Comparison of ENCODE assay signal across 8 cellular contexts in the genomic region with DNA sequence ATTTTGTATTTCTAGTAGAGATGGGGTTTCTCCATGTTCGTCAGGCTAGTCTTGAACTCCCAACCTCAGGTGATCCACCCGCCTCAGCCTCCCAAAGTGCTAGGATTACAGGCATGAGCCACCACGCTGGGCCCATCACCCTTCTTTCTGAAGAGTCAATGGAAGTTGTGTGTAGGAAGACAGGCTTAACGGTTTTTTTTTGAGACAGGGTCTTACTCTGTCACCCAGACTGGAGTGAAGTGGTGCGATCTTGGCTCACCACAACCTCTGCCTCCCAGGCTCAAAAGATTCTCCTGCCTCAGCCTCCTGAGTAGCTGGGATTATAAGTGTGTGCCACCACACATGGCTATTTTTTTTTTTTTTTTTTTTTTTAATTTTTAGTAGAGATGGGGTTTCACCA. TPM values are rescaled to one million over a fixed set of nuclear protein-coding genes. Genes with fewer than 3 reads are reported as not detected.
A peak's percentile ranks its signal among the peaks of the same experiment; 100 is the strongest.
DNase-seq lines count a peak whose midpoint lies in the region; ATAC-seq, FAIRE-seq and TF ChIP-seq lines count a peak whose summit lies in the region.
"Not testable (repeated sequence)": the region's sequence is repeated elsewhere in the genome, so short reads cannot be mapped to it uniquely, and the experiment has no call there.

No MANE protein-coding gene starts in this region.

- TF ChIP-seq RAD21 in A549 (conservative IDR thresholded peaks at IDR 0.05 in 1 of 2, IDR thresholded peaks at IDR 0.05 in 1 of 2); SK-N-SH (IDR thresholded peaks at IDR 0.05; ENCODE audit: low read length): not testable (repeated sequence)

- H3K79me2 ChIP-seq in SK-N-SH (ENCODE audit: insufficient read depth) = peaks cover 80% of the 10 kb centered on the region
- H3K79me2 ChIP-seq in hepatocyte = peaks cover 71% of the 10 kb centered on the region

- TF ChIP-seq EP300 in A549 (IDR thresholded peaks at IDR 0.05); SK-N-SH (IDR thresholded peaks at IDR 0.05; ENCODE audit: borderline replicate concordance in 1 of 2, low read depth in 1 of 2, low read length in 1 of 2): not testable (repeated sequence)

- H3K9ac ChIP-seq in SK-N-SH = peak overlapping the region; percentile 100
- H3K9ac ChIP-seq in duodenal mucosa (ENCODE audit: low read depth in 1 of 2, low read length in 2 of 2) = peak overlapping the region; percentile 54 to 95

- H3K4me3 Mint-ChIP-seq in activated naive CD8-positive, alpha-beta T cell treated with anti-CD3 and anti-CD28 coated beads for 36 hours = peak overlapping the region; percentile 86
- H3K4me3 Mint-ChIP-seq in naive thymus-derived CD8-positive, alpha-beta T cell = peak overlapping the region in 8 of 10 donors; percentile 57 to 92 (median 86)
- H3K4me3 Mint-ChIP-seq in stimulated activated memory B cell treated with anti-CD40 and anti-IgM and Interleukin-4, amounts not matched to agents 10 μg/mL and 1 μg/mL and 100 μg/mL, for 72 hours = peak overlapping the region; percentile 98

- not testable (repeated sequence) for H3K36me3 Mint-ChIP-seq in activated naive CD8-positive, alpha-beta T cell treated with anti-CD3 and anti-CD28 coated beads for 36 hours; naive thymus-derived CD8-positive, alpha-beta T cell
- peaks cover 36% of the 10 kb centered on the region for H3K36me3 Mint-ChIP-seq in stimulated activated memory B cell treated with anti-CD40 and anti-IgM and Interleukin-4, amounts not matched to agents 10 μg/mL and 1 μg/mL and 100 μg/mL, for 72 hours

- H3K4me1 ChIP-seq in A549 (peaks cover 73% of the 10 kb centered on the region), HAP-1 (peaks cover 16% of the 10 kb centered on the region), SK-N-SH (ENCODE audit: control insufficient read depth in 1 of 2, insufficient read depth in 2 of 2, low read depth in 1 of 2, low read length in 1 of 2) (peaks cover 49 to 57% of the 10 kb centered on the region in 2 experiments; a peak in 3 of 4 replicates), duodenal mucosa (ENCODE audit: control insufficient read depth in 1 of 2, insufficient read depth in 2 of 2, low read length in 2 of 2) (peaks cover 37 to 58% of the 10 kb centered on the region in 2 donors), hepatocyte (ENCODE audit: insufficient read depth) (peaks cover 71% of the 10 kb centered on the region)

- not testable (repeated sequence) for ATAC-seq in A549; naive thymus-derived CD8-positive, alpha-beta T cell; stimulated activated memory B cell treated with anti-CD40 and anti-IgM and Interleukin-4, amounts not matched to agents 10 μg/mL and 1 μg/mL and 100 μg/mL, for 72 hours

- 32% methylated on average over 4 of the region's 5 CpGs for WGBS in A549 (ENCODE audit: missing lambda C conversion rate)
- WGBS in SK-N-SH (ENCODE audit: low lambda C conversion rate) = 57% methylated on average over 4 of the region's 5 CpGs
- WGBS in hepatocyte (ENCODE audit: low lambda C conversion rate, missing lambda C conversion rate) = 93% methylated on average over 5 of the region's 5 CpGs

- not testable (repeated sequence) for H3K9me3 Mint-ChIP-seq in activated naive CD8-positive, alpha-beta T cell treated with anti-CD3 and anti-CD28 coated beads for 36 hours; naive thymus-derived CD8-positive, alpha-beta T cell; stimulated activated memory B cell treated with anti-CD40 and anti-IgM and Interleukin-4, amounts not matched to agents 10 μg/mL and 1 μg/mL and 100 μg/mL, for 72 hours

- not testable (repeated sequence) for H3K27me3 ChIP-seq in HAP-1 (ENCODE audit: low read depth); SK-N-SH (ENCODE audit: insufficient read depth); duodenal mucosa (ENCODE audit: control insufficient read depth in 1 of 2, insufficient read depth in 2 of 2, low read length in 2 of 2); hepatocyte

- not testable (repeated sequence) for H3K9me2 ChIP-seq in SK-N-SH; hepatocyte (replicated peaks; ENCODE audit: insufficient read depth)

- H3F3A ChIP-seq in SK-N-SH (replicated peaks; ENCODE audit: insufficient read depth) = peaks cover 63% of the 10 kb centered on the region

- CTCF ChIA-PET in A549 (lab: Yijun Ruan, JAX) = interaction anchor here (14.1 to 54.8 kb wide), 2 partner anchors 13 to 21 kb away, joined by 313 to 2239 read pairs; partner anchors contain the start of gene MEX3A
- CTCF ChIA-PET in SK-N-SH (lab: Yijun Ruan, JAX) = interaction anchor here (12.9 to 40.5 kb wide), 2 partner anchors 13 to 21 kb away, joined by 135 to 1559 read pairs; partner anchors contain the start of gene MEX3A

- not testable (repeated sequence) for TF ChIP-seq CTCF in A549 (IDR thresholded peaks at IDR 0.05); SK-N-SH (IDR thresholded peaks at IDR 0.05); hepatocyte (IDR thresholded peaks at IDR 0.05; ENCODE audit: poor library complexity)

- not testable (repeated sequence) for H3K9me3 ChIP-seq in A549; HAP-1; SK-N-SH; duodenal mucosa (ENCODE audit: control insufficient read depth in 1 of 2, low read length in 2 of 2); hepatocyte (ENCODE audit: low read depth)

- peaks cover 71% of the 10 kb centered on the region for H4K20me1 ChIP-seq in SK-N-SH (ENCODE audit: insufficient read depth)
- peaks cover 61% of the 10 kb centered on the region for H4K20me1 ChIP-seq in hepatocyte (ENCODE audit: insufficient read depth, poor library complexity, severe bottlenecking)

- POLR2A ChIA-PET in A549 (lab: Yijun Ruan, JAX) = interaction anchor here (1.8 to 4.8 kb wide), 3 partner anchors 11 to 20 kb away, joined by 7 to 108 read pairs (median 32); no protein-coding TSS in a partner anchor
- POLR2A ChIA-PET in SK-N-SH (lab: Yijun Ruan, JAX) = not testable (repeated sequence)
- POLR2A ChIA-PET in naive thymus-derived CD8-positive, alpha-beta T cell (lab: Charles Lee) = interaction anchor here (0.7 to 2.0 kb wide), 4 partner anchors 10 to 801 kb away, joined by 3 to 5 read pairs (median 4); no protein-coding TSS in a partner anchor

- H3K4me3 ChIP-seq in A549 (peak overlapping the region; percentile 99), HAP-1 (peak overlapping the region; percentile 81), SK-N-SH (ENCODE audit: low read depth in 2 of 2, low read length in 1 of 2) (peak overlapping the region; percentile 74 to 94; a peak in 3 of 4 replicates), duodenal mucosa (ENCODE audit: low read depth in 1 of 2, low read length in 2 of 2) (peak overlapping the region; percentile 93 to 99), hepatocyte (peak overlapping the region; percentile 91)

- H2AFZ ChIP-seq in SK-N-SH (ENCODE audit: low read depth); hepatocyte: not testable (repeated sequence)

- in situ Hi-C loops in HAP-1 (cut with MboI; ENCODE audit: low sequenced_read_pairs) = not testable (repeated sequence)

- not testable (repeated sequence) for FAIRE-seq in A549 (lab: Jason Lieb, UNC)

- peaks cover 36% of the 10 kb centered on the region for H3K27me3 Mint-ChIP-seq in activated naive CD8-positive, alpha-beta T cell treated with anti-CD3 and anti-CD28 coated beads for 36 hours
- H3K27me3 Mint-ChIP-seq in naive thymus-derived CD8-positive, alpha-beta T cell = peaks cover 4 to 42% (median 32%) of the 10 kb centered on the region in 5 donors
- not testable (repeated sequence) for H3K27me3 Mint-ChIP-seq in stimulated activated memory B cell treated with anti-CD40 and anti-IgM and Interleukin-4, amounts not matched to agents 10 μg/mL and 1 μg/mL and 100 μg/mL, for 72 hours

- peak overlapping the region; percentile 95 to 98 for H3K27ac ChIP-seq in A549
- peak overlapping the region in 1 of 2 experiments; percentile 100; a peak in 3 of 4 replicates for H3K27ac ChIP-seq in SK-N-SH (ENCODE audit: low read depth in 2 of 2, low read length in 1 of 2)
- peak overlapping the region; percentile 97 for H3K27ac ChIP-seq in duodenal mucosa (ENCODE audit: low read depth, low read length)
- peak overlapping the region; percentile 96 for H3K27ac ChIP-seq in hepatocyte

- DNase-seq in A549 (ENCODE audit: low read depth in 1 of 2, low spot score in 1 of 2); HAP-1 (ENCODE audit: low spot score in 2 of 2); SK-N-SH; activated naive CD8-positive, alpha-beta T cell treated with anti-CD3 and anti-CD28 coated beads for 36 hours; hepatocyte (ENCODE audit: low spot score); naive thymus-derived CD8-positive, alpha-beta T cell: not testable (repeated sequence)

- H3K36me3 ChIP-seq in HAP-1 (replicated peaks) = peaks cover 28% of the 10 kb centered on the region
- peaks cover 0 to 44% of the 10 kb centered on the region in 2 experiments for H3K36me3 ChIP-seq in SK-N-SH (replicated peaks in 1 of 2; ENCODE audit: control insufficient read depth in 1 of 2, insufficient read depth in 2 of 2, low read length in 1 of 2)
- not testable (repeated sequence) for H3K36me3 ChIP-seq in duodenal mucosa (ENCODE audit: control insufficient read depth in 1 of 2, insufficient read depth in 2 of 2, low read length in 2 of 2); hepatocyte (replicated peaks; ENCODE audit: insufficient read depth, low read depth)

- H3K27ac Mint-ChIP-seq in activated naive CD8-positive, alpha-beta T cell treated with anti-CD3 and anti-CD28 coated beads for 36 hours = not testable (repeated sequence)
- H3K27ac Mint-ChIP-seq in naive thymus-derived CD8-positive, alpha-beta T cell = peak overlapping the region in 4 of 10 donors; percentile 25 to 91 (median 50)
- peak overlapping the region; percentile 95 for H3K27ac Mint-ChIP-seq in stimulated activated memory B cell treated with anti-CD40 and anti-IgM and Interleukin-4, amounts not matched to agents 10 μg/mL and 1 μg/mL and 100 μg/mL, for 72 hours

- TF ChIP-seq POLR2A in A549 (IDR thresholded peaks at IDR 0.05; ENCODE audit: low read length) = not testable (repeated sequence)

- H3K4me1 Mint-ChIP-seq in activated naive CD8-positive, alpha-beta T cell treated with anti-CD3 and anti-CD28 coated beads for 36 hours = peaks cover 42% of the 10 kb centered on the region
- H3K4me1 Mint-ChIP-seq in naive thymus-derived CD8-positive, alpha-beta T cell = peaks cover 13 to 43% (median 31%) of the 10 kb centered on the region in 4 donors
- peaks cover 73% of the 10 kb centered on the region for H3K4me1 Mint-ChIP-seq in stimulated activated memory B cell treated with anti-CD40 and anti-IgM and Interleukin-4, amounts not matched to agents 10 μg/mL and 1 μg/mL and 100 μg/mL, for 72 hours

- peak overlapping the region; percentile 91 for H3K4me2 ChIP-seq in A549
- peak overlapping the region; percentile 95 for H3K4me2 ChIP-seq in SK-N-SH
- peak overlapping the region; percentile 83 for H3K4me2 ChIP-seq in hepatocyte

RNA-seq across cellular contexts. Expression of gene LMNA, which starts 2.2 kb away (rescaled TPM):
- polyA plus RNA-seq in A549 (2011; rRNA removed) (155 and 214 TPM in 2 replicates), A549 (2017; fragmentation: RNase III; extraction: RNeasy Plus Mini Kit Qiagen cat#74134 plus additional on column Dnase treatment) (286 to 310 TPM (median 288 TPM) in 3 replicates), SK-N-SH (2012; rRNA removed) (726 and 983 TPM in 2 replicates), hepatocyte (345 and 402 TPM in 2 replicates)
- 353 and 498 TPM in 2 replicates for polyA plus RNA-seq in A549 (2012; cell fraction: cytosol; rRNA removed)
- 1,197 and 1,289 TPM in 2 replicates for polyA plus RNA-seq in A549 (2012; cell fraction: nucleus; rRNA removed)
- 151 and 242 TPM in 2 replicates for polyA minus RNA-seq in A549 (2011; rRNA and poly(A)+ RNA removed)
- 396 and 512 TPM in 2 replicates for polyA plus RNA-seq in SK-N-SH (2012; cell fraction: cytosol; rRNA removed)
- polyA plus RNA-seq in SK-N-SH (2012; cell fraction: nucleus; rRNA removed) = 1,848 and 2,172 TPM in 2 replicates
- 10 to 100 TPM; 32.3 to 37.8 TPM for total RNA-seq in activated naive CD8-positive, alpha-beta T cell treated with anti-CD3 and anti-CD28 coated beads for 36 hours
- total RNA-seq in hepatocyte = 161 and 208 TPM in 2 replicates
- total RNA-seq in naive thymus-derived CD8-positive, alpha-beta T cell = 1 to 10 TPM; 2.0 to 2.7 TPM
- polyA plus RNA-seq in naive thymus-derived CD8-positive, alpha-beta T cell = 1 to 10 TPM in 1 of 3 donors, under 1 TPM in 2; 0.62 to 4.0 (median 0.75) TPM

RNA-seq across cellular contexts. Expression of gene MEX3A, which starts 34.5 kb away (rescaled TPM):
- polyA plus RNA-seq in A549 (2011; rRNA removed) (1.8 and 2.4 TPM in 2 replicates), A549 (2017; fragmentation: RNase III; extraction: RNeasy Plus Mini Kit Qiagen cat#74134 plus additional on column Dnase treatment) (3.3 to 4.9 TPM (median 4.4 TPM) in 3 replicates), SK-N-SH (2012; rRNA removed) (15.1 and 16.2 TPM in 2 replicates), hepatocyte (9.3 and 10.8 TPM in 2 replicates)
- polyA plus RNA-seq in A549 (2012; cell fraction: cytosol; rRNA removed) = 3.2 and 3.9 TPM in 2 replicates
- polyA plus RNA-seq in A549 (2012; cell fraction: nucleus; rRNA removed) = 2.2 and 3.9 TPM in 2 replicates
- polyA minus RNA-seq in A549 (2011; rRNA and poly(A)+ RNA removed) = 2.4 and 2.8 TPM in 2 replicates
- polyA plus RNA-seq in SK-N-SH (2012; cell fraction: cytosol; rRNA removed) = 8.7 and 14.2 TPM in 2 replicates
- polyA plus RNA-seq in SK-N-SH (2012; cell fraction: nucleus; rRNA removed) = 23.2 and 26.8 TPM in 2 replicates
- under 1 TPM; 0.34 to 0.35 TPM for total RNA-seq in activated naive CD8-positive, alpha-beta T cell treated with anti-CD3 and anti-CD28 coated beads for 36 hours
- total RNA-seq in hepatocyte = 11.0 and 12.0 TPM in 2 replicates
- total RNA-seq in naive thymus-derived CD8-positive, alpha-beta T cell = under 1 TPM in 1 of 2 experiments, not detected in 1; 0.38 TPM
- not detected for polyA plus RNA-seq in naive thymus-derived CD8-positive, alpha-beta T cell

RNA-seq across cellular contexts. Expression of gene SEMA4A, which starts 36.7 kb away (rescaled TPM):
- polyA plus RNA-seq in A549 (2011; rRNA removed) = 0.27 and 0.37 TPM in 2 replicates
- polyA plus RNA-seq in A549 (2012; cell fraction: cytosol; rRNA removed) = 0.06 and 0.07 TPM in 2 replicates
- 0.49 and 0.66 TPM in 2 replicates for polyA plus RNA-seq in A549 (2012; cell fraction: nucleus; rRNA removed)
- polyA plus RNA-seq in A549 (2017; fragmentation: RNase III; extraction: RNeasy Plus Mini Kit Qiagen cat#74134 plus additional on column Dnase treatment) = 0.04 to 0.09 TPM (median 0.07 TPM) in 3 replicates
- polyA minus RNA-seq in A549 (2011; rRNA and poly(A)+ RNA removed) = 0.58 and 0.78 TPM in 2 replicates
- polyA plus RNA-seq in SK-N-SH (2012; rRNA removed) = 1.3 and 2.3 TPM in 2 replicates
- 0.33 and 0.73 TPM in 2 replicates for polyA plus RNA-seq in SK-N-SH (2012; cell fraction: cytosol; rRNA removed)
- 11.2 and 13.5 TPM in 2 replicates for polyA plus RNA-seq in SK-N-SH (2012; cell fraction: nucleus; rRNA removed)
- 10 to 100 TPM; 13.2 to 16.1 TPM for total RNA-seq in activated naive CD8-positive, alpha-beta T cell treated with anti-CD3 and anti-CD28 coated beads for 36 hours
- 1.4 and 2.1 TPM in 2 replicates for total RNA-seq in hepatocyte
- polyA plus RNA-seq in hepatocyte = 1.3 and 2.6 TPM in 2 replicates
- 1 to 10 TPM; 1.2 TPM for total RNA-seq in naive thymus-derived CD8-positive, alpha-beta T cell
- polyA plus RNA-seq in naive thymus-derived CD8-positive, alpha-beta T cell = 1 to 10 TPM in 1 of 3 donors, under 1 TPM in 2; 0.16 to 1.4 (median 0.22) TPM

RNA-seq across cellular contexts. Expression of gene RAB25, which starts 55.8 kb away (rescaled TPM):
- 0.11 TPM in 1 of 2 replicates, not detected in the other for polyA plus RNA-seq in A549 (2011; rRNA removed)
- polyA plus RNA-seq in A549 (2012; cell fraction: cytosol; rRNA removed) = 0.10 and 0.34 TPM in 2 replicates
- polyA plus RNA-seq in A549 (2012; cell fraction: nucleus; rRNA removed) = 0.40 and 0.49 TPM in 2 replicates
- not detected in 3 replicates for polyA plus RNA-seq in A549 (2017; fragmentation: RNase III; extraction: RNeasy Plus Mini Kit Qiagen cat#74134 plus additional on column Dnase treatment)
- not detected in 2 replicates for polyA minus RNA-seq in A549 (2011; rRNA and poly(A)+ RNA removed)
- not detected in 2 replicates for polyA plus RNA-seq in SK-N-SH (2012; rRNA removed)
- polyA plus RNA-seq in SK-N-SH (2012; cell fraction: cytosol; rRNA removed) = 0.17 TPM in 1 of 2 replicates, not detected in the other
- polyA plus RNA-seq in SK-N-SH (2012; cell fraction: nucleus; rRNA removed) = 0.17 and 0.33 TPM in 2 replicates
- under 1 TPM; 0.64 to 0.99 TPM for total RNA-seq in activated naive CD8-positive, alpha-beta T cell treated with anti-CD3 and anti-CD28 coated beads for 36 hours
- total RNA-seq in hepatocyte = 71.1 and 77.9 TPM in 2 replicates
- polyA plus RNA-seq in hepatocyte = 91.6 and 106 TPM in 2 replicates
- total RNA-seq in naive thymus-derived CD8-positive, alpha-beta T cell = 1 to 10 TPM; 1.1 to 1.3 TPM
- polyA plus RNA-seq in naive thymus-derived CD8-positive, alpha-beta T cell = 1 to 10 TPM in 1 of 3 donors, under 1 TPM in 2; 0.81 to 2.0 (median 0.96) TPM

Comparison
In these comparisons a context has a peak if more than half of its experiments do, and no peak if none do; other contexts are left out.
1. RNA of gene LMNA, which starts 2.2 kb away (polyA plus RNA-seq): 396 to 2,172 TPM in SK-N-SH, 345 to 402 TPM in hepatocyte and 155 to 1,289 TPM in A549; 0.62 to 4.0 TPM in naive thymus-derived CD8-positive, alpha-beta T cell; every median in the first group is over 10 times any median in the second.
2. Peak in every context shown above with its lines, with median percentiles within 50 percentile points of each other: H3K4me2 ChIP-seq, H3K4me3 ChIP-seq and H3K4me3 Mint-ChIP-seq.